14 cellular contexts compared by ENCODE assay signal in the genomic region with DNA sequence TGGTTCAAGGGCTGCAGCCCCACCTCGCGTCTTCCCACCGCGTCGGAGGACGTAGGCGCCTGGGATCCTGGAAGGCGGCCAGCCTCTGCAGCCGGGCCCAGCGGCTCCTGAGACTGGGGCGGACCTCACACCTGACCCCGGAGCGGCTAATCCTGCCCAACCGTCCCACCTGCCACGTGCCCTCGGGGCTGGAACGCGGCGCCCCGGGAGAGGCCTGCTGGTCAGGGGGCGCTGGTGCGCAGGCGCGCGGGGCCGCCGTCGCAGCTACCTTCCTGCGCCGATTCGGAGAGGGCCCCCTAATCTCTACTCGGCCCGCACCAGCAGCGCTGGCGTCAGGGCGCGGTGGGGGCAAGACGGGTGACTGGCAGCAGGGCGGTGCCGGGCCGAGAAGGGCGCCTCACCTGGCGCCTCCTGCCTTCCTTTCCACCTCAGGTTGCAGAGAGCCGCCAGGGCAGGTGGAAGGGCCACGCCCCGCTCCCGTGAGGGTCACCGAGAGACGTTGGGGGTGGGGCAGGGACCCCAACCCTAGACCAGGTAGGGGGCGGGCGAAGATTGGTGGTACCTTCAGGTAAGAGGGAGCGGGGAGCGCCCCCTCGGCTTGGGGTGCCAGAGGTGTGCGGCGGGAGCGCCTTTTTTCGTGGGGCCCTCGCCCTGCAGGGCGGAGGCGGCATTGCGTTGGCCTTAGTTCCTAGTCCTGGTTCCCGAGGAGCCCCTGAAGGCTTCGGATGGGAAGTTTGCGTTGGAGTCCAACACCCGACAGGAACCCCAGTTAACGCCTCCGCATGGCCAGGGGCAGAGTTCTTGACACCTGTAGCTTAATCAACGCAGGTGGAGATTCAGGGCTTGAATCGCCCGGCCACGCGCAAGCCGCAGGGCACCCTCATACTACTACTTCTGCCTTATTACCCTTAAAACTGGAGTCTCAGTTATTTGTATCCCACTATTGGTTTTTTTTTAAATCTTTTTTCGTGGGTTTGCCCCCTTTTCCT. TPM values are rescaled to one million over a fixed set of nuclear protein-coding genes. Genes with fewer than 3 reads are reported as not detected.
DNase-seq lines count a peak whose midpoint lies in the region; ATAC-seq, FAIRE-seq and TF ChIP-seq lines count a peak whose summit lies in the region.
"Had no signal": no experiment of that assay in that cellular context is flagged by ENCODE, and none has a peak within 500 bp of the region (broad histone marks: within the 10 kb centered on the region; RNA-seq: fewer than 3 reads in every experiment).

A gene with protein sequence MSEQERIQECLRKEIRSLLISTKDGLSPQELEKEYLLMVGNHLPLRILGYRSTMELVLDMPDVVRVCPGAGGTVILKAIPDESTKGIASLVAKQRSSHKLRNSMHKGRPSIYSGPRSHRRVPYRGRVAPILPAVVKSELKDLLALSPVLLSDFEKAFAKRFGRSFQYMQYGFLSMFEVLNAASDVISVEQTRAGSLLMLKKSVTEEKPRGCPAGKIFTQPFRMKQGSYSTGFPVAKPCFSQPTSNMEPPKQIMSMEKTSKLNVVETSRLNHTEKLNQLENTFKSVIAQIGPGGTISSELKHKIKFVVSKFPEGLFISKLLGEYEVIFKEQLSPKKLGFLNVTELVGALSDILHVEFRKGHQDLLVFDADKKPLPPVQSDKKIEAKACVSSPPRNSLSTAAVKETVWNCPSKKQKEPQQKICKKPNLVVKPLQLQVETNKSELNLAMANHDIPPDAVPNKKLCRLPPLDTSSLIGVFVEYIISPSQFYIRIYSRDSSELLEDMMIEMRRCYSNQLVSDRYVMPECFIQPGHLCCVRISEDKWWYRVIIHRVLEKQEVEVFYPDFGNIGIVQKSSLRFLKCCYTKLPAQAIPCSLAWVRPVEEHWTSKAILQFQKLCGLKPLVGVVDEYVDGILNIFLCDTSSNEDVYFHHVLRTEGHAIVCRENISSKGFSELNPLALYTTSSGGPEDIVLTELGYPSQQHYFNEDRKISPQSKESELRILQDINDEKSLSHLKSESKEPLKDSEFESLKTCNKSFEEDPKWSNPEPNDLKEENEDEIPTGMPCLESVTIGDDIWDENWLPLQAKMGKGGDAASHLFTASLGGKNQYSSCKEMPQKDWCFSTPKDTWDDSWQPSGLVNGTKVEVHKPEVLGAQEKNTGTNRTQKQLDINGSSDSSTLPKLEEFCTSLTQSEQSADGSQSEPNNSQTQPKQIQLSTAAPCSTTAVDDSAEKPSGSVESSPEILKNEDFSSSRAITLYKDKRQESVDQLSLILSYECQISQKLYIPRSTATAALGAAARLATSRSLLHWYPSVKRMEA (plus strand): TSS at position 241 of the 989 bp plus-strand sequence. CDS start 784 bp downstream, outside the sequence.

- no peak within 1 kb of the TSS for H3K27ac ChIP-seq in adrenal gland
- H3K27ac ChIP-seq in kidney (ENCODE audit: low read depth in 2 of 2, low read length in 2 of 2): no peak within 1 kb of the TSS
- no peak within 1 kb of the TSS for H3K27ac ChIP-seq in thyroid gland

- WGBS in adrenal gland, 4 donors: 12 to 56% (median 26%) methylated on average over 6 to 75 of the region's 75 CpGs
- WGBS in thyroid gland, 2 donors: 36 to 47% methylated on average over 22 to 31 of the region's 75 CpGs

- H3K9me3 ChIP-seq in adrenal gland (replicated peaks in 1 of 3) (no peaks in the 10 kb centered on the region), kidney (ENCODE audit: control insufficient read depth in 1 of 2, low read length in 2 of 2) (no peaks in the 10 kb centered on the region), thyroid gland (no peaks in the 10 kb centered on the region)

- H3K27me3 ChIP-seq in adrenal gland (peaks cover 17% of the 10 kb centered on the region), thyroid gland (no peaks in the 10 kb centered on the region)

- H3K4me1 ChIP-seq in adrenal gland (replicated peaks in 1 of 2): peaks cover 0 to 6% of the 10 kb centered on the region in 2 donors
- H3K4me1 ChIP-seq in kidney (ENCODE audit: control insufficient read depth in 1 of 2, insufficient read depth in 1 of 2, low read depth in 1 of 2, low read length in 2 of 2): peaks cover 0 to 2% of the 10 kb centered on the region in 2 donors
- H3K4me1 ChIP-seq in thyroid gland: peaks cover 4 to 9% of the 10 kb centered on the region in 2 donors

- peak within 1 kb of the TSS in 1 of 4 donors; percentile 10 for H3K4me3 ChIP-seq in adrenal gland
- peak within 1 kb of the TSS; percentile 11 to 30 for H3K4me3 ChIP-seq in kidney (ENCODE audit: low read length in 2 of 2)
- no peak within 1 kb of the TSS for H3K4me3 ChIP-seq in thyroid gland (replicated peaks in 1 of 3)

- H3K9me3 Mint-ChIP-seq in nephron progenitor cell: no peaks in the 10 kb centered on the region
- H3K9me3 Mint-ChIP-seq: activated naive CD4-positive, alpha-beta T cell treated with anti-CD3 and anti-CD28 coated beads for 36 hours had no signal

- intact Hi-C loops in adrenal gland (cut with DNase I): no loop called here
- intact Hi-C loops in kidney (cut with DNase I): no loop called here
- intact Hi-C loops in thyroid gland (cut with DNase I): no loop called here

- no peak for FAIRE-seq in kidney (lab: Jason Lieb, UNC)

- H3K9ac ChIP-seq in kidney (ENCODE audit: low read length in 2 of 2): no peak within 1 kb of the TSS

- TF ChIP-seq CTCF in adrenal gland (IDR thresholded peaks at IDR 0.05) (no peak), kidney (IDR thresholded peaks at IDR 0.05; ENCODE audit: borderline replicate concordance, extremely low read depth, insufficient read depth) (no peak), thyroid gland (IDR thresholded peaks at IDR 0.05) (no peak), nephron progenitor cell (IDR thresholded peaks at IDR 0.05) (no peak)

- H3K27me3 Mint-ChIP-seq in nephron progenitor cell (ENCODE audit: low read depth, poor library complexity): peaks cover 7% of the 10 kb centered on the region

- H3K4me3 Mint-ChIP-seq in nephron progenitor cell: no peak within 1 kb of the TSS
- H3K4me3 Mint-ChIP-seq: activated naive CD4-positive, alpha-beta T cell treated with anti-CD3 and anti-CD28 coated beads for 36 hours; T-helper 17 cell had no signal

- TF ChIP-seq POLR2A in adrenal gland (IDR thresholded peaks at IDR 0.05) (no peak), thyroid gland (IDR thresholded peaks at IDR 0.05) (no peak)

- no peaks in the 10 kb centered on the region for H3K36me3 Mint-ChIP-seq in nephron progenitor cell (ENCODE audit: low read depth)

- no peak for ATAC-seq in GM19351 (IDR thresholded peaks at IDR 0.05; ENCODE audit: unreplicated experiment)
- ATAC-seq: T-helper 17 cell had no signal

- no peaks in the 10 kb centered on the region for H3K4me1 Mint-ChIP-seq in nephron progenitor cell
- H3K4me1 Mint-ChIP-seq: T-helper 17 cell had no signal

- H3K27ac Mint-ChIP-seq in nephron progenitor cell: no peak within 1 kb of the TSS
- H3K27ac Mint-ChIP-seq: activated naive CD4-positive, alpha-beta T cell treated with anti-CD3 and anti-CD28 coated beads for 36 hours; T-helper 17 cell had no signal

- H3K36me3 ChIP-seq in adrenal gland (replicated peaks in 1 of 2): no peaks in the 10 kb centered on the region
- no peaks in the 10 kb centered on the region for H3K36me3 ChIP-seq in kidney (ENCODE audit: control insufficient read depth in 1 of 2, insufficient read depth in 2 of 2, low read length in 2 of 2)
- no peaks in the 10 kb centered on the region for H3K36me3 ChIP-seq in thyroid gland

- peak; percentile 58 for DNase-seq in NCI-H748 (lab: John Stamatoyannopoulos, UW; ENCODE audit: unreplicated experiment)
- DNase-seq in NCI-H748 treated with DMSO at 0.1 percent for 48 hours (lab: John Stamatoyannopoulos, UW): no peak
- DNase-seq in adrenal gland: peak; percentile 16 to 60 (median 30)
- peak; percentile 79 for DNase-seq in kidney
- DNase-seq in thyroid gland: peak; percentile 82 to 84
- DNase-seq in stimulated activated CD4-positive, alpha-beta T cell treated with anti-CD3 and anti-CD28 coated beads, Interleukin-4, amount 100 ng/mL, for 1 hour: no peak
- no peak for DNase-seq in nephron progenitor cell
- DNase-seq: activated naive CD4-positive, alpha-beta T cell treated with anti-CD3 and anti-CD28 coated beads for 36 hours; stimulated activated naive CD4-positive, alpha-beta T cell treated with Interleukin-2 at 50 U/mL for 16 hours; T-helper 17 cell had no signal

RNA-seq across cellular contexts. Expression of the gene that starts here (rescaled TPM):
- total RNA-seq in adrenal gland: under 1 TPM in 5 of 8 donors, not detected in 3; 0.17 to 0.74 (median 0.57) TPM
- polyA plus RNA-seq in adrenal gland: 1 to 10 TPM in 1 of 3 donors, under 1 TPM in 2; 0.90 to 1.7 (median 0.98) TPM
- 0.47 TPM for total RNA-seq in kidney
- polyA plus RNA-seq in kidney (ENCODE audit: insufficient read depth, low read depth, low replicate concordance): 1.5 TPM
- total RNA-seq in thyroid gland: 1 to 10 TPM in 3 of 4 donors, under 1 TPM in 1; 0.81 to 2.8 (median 1.5) TPM
- total RNA-seq: activated naive CD4-positive, alpha-beta T cell treated with anti-CD3 and anti-CD28 coated beads for 36 hours; fibroblast of villous mesenchyme; M059J; T-helper 17 cell had no signal
- polyA plus RNA-seq: BJ had no signal

Comparison
In these comparisons a context has a peak if more than half of its experiments do, and no peak if none do; other contexts are left out.
1. DNase-seq: peak in NCI-H748 (single experiment), adrenal gland (7 of 7), kidney (single experiment) and thyroid gland (2 of 2); none in NCI-H748 treated with DMSO at 0.1 percent for 48 hours (single experiment), stimulated activated CD4-positive, alpha-beta T cell treated with anti-CD3 and anti-CD28 coated beads, Interleukin-4, amount 100 ng/mL, for 1 hour (single experiment) and nephron progenitor cell (single experiment).
2. H3K4me3 ChIP-seq: peak in kidney (2 of 2); none in thyroid gland (0 of 3).